Comparison of ENCODE assay signal across 20 cellular contexts in genomic region chr13:96032717-96033116, GRCh38. TPM values are rescaled to one million over a fixed set of nuclear protein-coding genes. Genes with fewer than 3 reads are reported as not detected.
"Had no signal": no experiment of that assay in that cellular context is flagged by ENCODE, and none has a peak within 500 bp of the region (broad histone marks: within the 10 kb centered on the region; RNA-seq: fewer than 3 reads in every experiment).

No MANE protein-coding gene starts in this region.

- H3K27ac ChIP-seq: adrenal gland, ascending aorta, brain microvascular endothelial cell, foreskin keratinocyte, left ventricle myocardium inferior, neural progenitor cell, prostate gland, right atrium auricular region, spleen, thoracic aorta, vagina, WERI-Rb-1 had no signal

- H3K9me3 ChIP-seq: adrenal gland, ascending aorta, left ventricle myocardium inferior, prostate gland, right atrium auricular region, thoracic aorta, vagina had no signal

- H3K36me3 ChIP-seq: adrenal gland, ascending aorta, brain microvascular endothelial cell, neural progenitor cell, prostate gland, right atrium auricular region, thoracic aorta, vagina had no signal

- H3K4me2 ChIP-seq: neural progenitor cell had no signal

- H3K9ac ChIP-seq: neural progenitor cell had no signal

- DNase-seq: activated CD4-positive, alpha-beta T cell treated with anti-CD3 and anti-CD28 coated beads for 1 hour; activated T-cell treated with anti-CD3 and anti-CD28 coated beads, Interleukin-2, amount 50 U/mL, for 1 hour; adrenal gland; brain microvascular endothelial cell; effector memory CD4-positive, alpha-beta T cell; foreskin keratinocyte; kidney; left ventricle myocardium inferior; mammary epithelial cell; naive thymus-derived CD8-positive, alpha-beta T cell; spleen; stimulated activated CD4-positive, alpha-beta T cell treated with anti-CD3 and anti-CD28 coated beads, Interleukin-4, amount 100 ng/mL, for 1 hour; stimulated activated naive CD4-positive, alpha-beta T cell; WERI-Rb-1 had no signal

- ATAC-seq: foreskin keratinocyte; naive thymus-derived CD8-positive, alpha-beta T cell had no signal

- H3K4me3 ChIP-seq: adrenal gland, ascending aorta, left ventricle myocardium inferior, neural progenitor cell, prostate gland, right atrium auricular region, spleen, thoracic aorta, vagina had no signal

- H3K4me1 ChIP-seq: adrenal gland, ascending aorta, foreskin keratinocyte, neural progenitor cell, prostate gland, right atrium auricular region, spleen, vagina had no signal

- H2AFZ ChIP-seq: neural progenitor cell had no signal

- H3K27me3 ChIP-seq: adrenal gland, ascending aorta, brain microvascular endothelial cell, foreskin keratinocyte, neural progenitor cell, right atrium auricular region, spleen, vagina had no signal

RNA-seq across cellular contexts. Expression of gene UGGT2, which starts 20.5 kb away (rescaled TPM):
- total RNA-seq: naive thymus-derived CD8-positive, alpha-beta T cell had no signal
- polyA plus RNA-seq: naive thymus-derived CD8-positive, alpha-beta T cell had no signal

RNA-seq across cellular contexts. Expression of gene HS6ST3, which starts 57.2 kb away (rescaled TPM):
- total RNA-seq: naive thymus-derived CD8-positive, alpha-beta T cell; spleen had no signal
- polyA plus RNA-seq: naive thymus-derived CD8-positive, alpha-beta T cell had no signal
